ENCODE assay signal across 23 cellular contexts in genomic region chr1:54865238-54866073, GRCh38. TPM values are rescaled to one million over a fixed set of nuclear protein-coding genes. Genes with fewer than 3 reads are reported as not detected.
DNase-seq lines count a peak whose midpoint lies in the region; ATAC-seq and TF ChIP-seq lines count a peak whose summit lies in the region.
"Had no signal": no experiment of that assay in that cellular context is flagged by ENCODE, and none has a peak within 500 bp of the region (broad histone marks: within the 10 kb centered on the region; RNA-seq: fewer than 3 reads in every experiment).

No MANE protein-coding gene starts in this region.

- CTCF ChIA-PET in RWPE1 (lab: Yijun Ruan, JAX), result no interaction called here

- no peak for TF ChIP-seq CTCF in RWPE1 (conservative IDR thresholded peaks at IDR 0.05; ENCODE audit: low read depth)
- peak; percentile 11 for TF ChIP-seq CTCF in kidney epithelial cell (IDR thresholded peaks at IDR 0.05; ENCODE audit: insufficient read depth, low read length, poor library complexity, severe bottlenecking)
- no peak for TF ChIP-seq CTCF in nephron progenitor cell (IDR thresholded peaks at IDR 0.05)
- TF ChIP-seq CTCF in gastroesophageal sphincter (IDR thresholded peaks at IDR 0.05), result no peak

- no peaks in the 10 kb centered on the region for H3K27me3 ChIP-seq in kidney epithelial cell (ENCODE audit: control insufficient read depth, insufficient read depth, low read length)
- H3K27me3 ChIP-seq in gastroesophageal sphincter, result no peaks in the 10 kb centered on the region
- H3K27me3 ChIP-seq: brain microvascular endothelial cell, SJSA1, tibial nerve had no signal

- no peak overlapping the region for H3K4me3 ChIP-seq in kidney epithelial cell (ENCODE audit: low read depth, low read length)
- no peak overlapping the region for H3K4me3 ChIP-seq in gastroesophageal sphincter
- H3K4me3 ChIP-seq: SJSA1, tibial nerve had no signal

- in situ Hi-C loops in Caki2 (cut with HindIII; ENCODE audit: low pct_unique_long_range_greater_than_20kb, low sequenced_read_pairs), result no loop called here

- peak; percentile 81 for DNase-seq in Caki2 (ENCODE audit: low read depth)
- no peak for DNase-seq in RWPE1 (ENCODE audit: low spot score)
- no peak for DNase-seq in kidney epithelial cell (ENCODE audit: low read depth)
- no peak for DNase-seq in nephron progenitor cell
- no peak for DNase-seq in NCI-H345 (lab: John Stamatoyannopoulos, UW)
- DNase-seq in iPS-NIHi11 (ENCODE audit: low spot score), result no peak
- no peak for DNase-seq in NCI-H1694 (lab: John Stamatoyannopoulos, UW)
- DNase-seq: activated B cell treated with CpG ODN at 0.5 μM for 24 hours; activated CD8-positive, alpha-beta T cell treated with anti-CD3 and anti-CD28 coated beads for 36 hours; activated T-cell treated with anti-CD3 and anti-CD28 coated beads, Interleukin-2, amount 50 U/mL, for 48 hours; brain microvascular endothelial cell; DMS79 treated with DMSO at 0.1 percent for 48 hours; mammary epithelial cell; natural killer cell; NCI-H1436 treated with DMSO at 0.1 percent for 48 hours; NCI-H510A treated with DMSO at 0.1 percent for 48 hours; T-helper 2 cell had no signal

- peaks cover 3% of the 10 kb centered on the region for H3K36me3 ChIP-seq in kidney epithelial cell (ENCODE audit: control insufficient read depth, insufficient read depth, low read length)
- H3K36me3 ChIP-seq in gastroesophageal sphincter, result peaks cover 0 to 25% of the 10 kb centered on the region in 2 donors

- no peaks in the 10 kb centered on the region for H3K27me3 Mint-ChIP-seq in nephron progenitor cell (ENCODE audit: low read depth, poor library complexity)
- H3K27me3 Mint-ChIP-seq: activated B cell treated with CpG ODN at 0.5 μM for 24 hours; activated CD8-positive, alpha-beta T cell treated with anti-CD3 and anti-CD28 coated beads for 36 hours; dendritic cell treated with granulocyte-macrophage colony-stimulating factor and Interleukin-4, amounts not matched to agents 40 ng/mL and 50 ng/mL, for 4 days had no signal

- H3K27ac ChIP-seq in RWPE1 (peak overlapping the region; percentile 57), gastroesophageal sphincter (no peak overlapping the region)
- H3K27ac ChIP-seq: brain microvascular endothelial cell, epithelial cell of prostate, SJSA1, tibial nerve had no signal

- POLR2A ChIA-PET in RWPE1 (lab: Yijun Ruan, JAX; ENCODE audit: low non-redundant PET), result no interaction called here

- H3K36me3 Mint-ChIP-seq in nephron progenitor cell (ENCODE audit: low read depth), result peaks cover 75% of the 10 kb centered on the region

- H3K4me1 ChIP-seq in gastroesophageal sphincter, result no peaks in the 10 kb centered on the region
- H3K4me1 ChIP-seq: SJSA1, tibial nerve had no signal

- peak overlapping the region; percentile 24 for H3K27ac Mint-ChIP-seq in nephron progenitor cell
- H3K27ac Mint-ChIP-seq: activated B cell treated with CpG ODN at 0.5 μM for 24 hours; activated CD8-positive, alpha-beta T cell treated with anti-CD3 and anti-CD28 coated beads for 36 hours; dendritic cell treated with granulocyte-macrophage colony-stimulating factor and Interleukin-4, amounts not matched to agents 40 ng/mL and 50 ng/mL, for 4 days; natural killer cell had no signal

- H3K4me1 Mint-ChIP-seq in nephron progenitor cell, result peaks cover 30% of the 10 kb centered on the region

- H3K9me3 ChIP-seq in gastroesophageal sphincter, result no peaks in the 10 kb centered on the region
- H3K9me3 ChIP-seq: SJSA1, tibial nerve had no signal

- no peak for ATAC-seq in gastroesophageal sphincter
- ATAC-seq: activated CD8-positive, alpha-beta T cell treated with anti-CD3 and anti-CD28 coated beads for 36 hours; activated naive CD4-positive, alpha-beta T cell treated with anti-CD3 and anti-CD28 coated beads, Interleukin-2, amount 50 U/mL, for 72 hours; natural killer cell had no signal

- no peaks in the 10 kb centered on the region for H3K9me3 Mint-ChIP-seq in nephron progenitor cell
- H3K9me3 Mint-ChIP-seq: activated B cell treated with CpG ODN at 0.5 μM for 24 hours; activated CD8-positive, alpha-beta T cell treated with anti-CD3 and anti-CD28 coated beads for 36 hours; activated naive CD4-positive, alpha-beta T cell treated with anti-CD3 and anti-CD28 coated beads, Interleukin-2, amount 50 U/mL, for 72 hours; dendritic cell treated with granulocyte-macrophage colony-stimulating factor and Interleukin-4, amounts not matched to agents 40 ng/mL and 50 ng/mL, for 4 days; natural killer cell had no signal

- no peak overlapping the region for H3K4me3 Mint-ChIP-seq in nephron progenitor cell
- H3K4me3 Mint-ChIP-seq: activated B cell treated with CpG ODN at 0.5 μM for 24 hours; activated CD8-positive, alpha-beta T cell treated with anti-CD3 and anti-CD28 coated beads for 36 hours; dendritic cell treated with granulocyte-macrophage colony-stimulating factor and Interleukin-4, amounts not matched to agents 40 ng/mL and 50 ng/mL, for 4 days; natural killer cell had no signal

- TF ChIP-seq POLR2A in gastroesophageal sphincter (IDR thresholded peaks at IDR 0.05), result no peak

- TF ChIP-seq EP300 in gastroesophageal sphincter (IDR thresholded peaks at IDR 0.05), result no peak

- 92 to 100% methylated on average over 2 of the region's 17 CpGs for WGBS in gastroesophageal sphincter (ENCODE audit: low coverage in 1 of 2), 2 donors

RNA-seq across cellular contexts. Expression of gene DHCR24, which starts 21.5 kb away (rescaled TPM):
- total RNA-seq in Caki2 (2014; rRNA removed; shearing (Covaris generic); ENCODE audit: low replicate concordance), result 275 and 305 TPM in 2 replicates
- total RNA-seq in kidney epithelial cell (128 and 140 TPM in 2 replicates), gastroesophageal sphincter (10 to 100 TPM in 3 of 4 donors, 1 to 10 TPM in 1; 7.9 to 31.9 (median 15.9) TPM)
